23 cellular contexts compared by ENCODE assay signal in the genomic region with DNA sequence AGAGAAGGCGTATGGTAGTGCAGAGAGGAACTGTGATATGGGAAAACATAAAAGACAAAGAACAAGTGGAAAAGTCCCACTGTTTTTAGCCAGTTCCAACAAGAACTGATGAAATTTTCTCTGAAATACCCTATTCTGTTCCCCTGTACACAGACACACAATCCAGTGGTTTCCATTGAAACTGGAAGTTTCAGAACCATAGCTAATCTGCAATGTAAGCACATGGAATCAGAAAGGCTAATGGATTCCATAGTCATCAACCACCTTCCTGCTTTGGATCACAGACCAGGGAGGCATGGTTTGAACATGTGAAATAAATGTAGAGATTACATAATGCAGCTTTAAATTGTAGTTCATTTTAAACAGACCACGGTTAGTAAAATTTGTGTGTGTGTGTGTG.
A peak's percentile ranks its signal among the peaks of the same experiment; 100 is the strongest.
DNase-seq lines count a peak whose midpoint lies in the region; TF ChIP-seq lines count a peak whose summit lies in the region.
"Had no signal": no experiment of that assay in that cellular context is flagged by ENCODE, and none has a peak within 500 bp of the region (broad histone marks: within the 10 kb centered on the region; RNA-seq: fewer than 3 reads in every experiment).

No MANE protein-coding gene starts in this region.

- no peaks in the 10 kb centered on the region for H3K27me3 ChIP-seq in neural progenitor cell
- H3K27me3 ChIP-seq: BE2C; BLaER1 treated with 17β-estradiol and CSF1 and Interleukin-3, amounts not matched to agents 10 nM and 100 nM had no signal

- H3K9ac ChIP-seq in neural progenitor cell: no peak overlapping the region
- H3K9ac ChIP-seq: BLaER1 treated with 17β-estradiol and CSF1 and Interleukin-3, amounts not matched to agents 10 nM and 100 nM; GM23248 had no signal

- TF ChIP-seq CTCF in AG10803 (conservative IDR thresholded peaks at IDR 0.05; ENCODE audit: low read length): no peak
- TF ChIP-seq CTCF in astrocyte of the spinal cord (IDR thresholded peaks at IDR 0.05; ENCODE audit: low read depth, low read length): no peak
- no peak for TF ChIP-seq CTCF in neural progenitor cell (IDR thresholded peaks at IDR 0.05)

- in situ Hi-C loops in astrocyte of the spinal cord (cut with HindIII; ENCODE audit: low sequenced_read_pairs): no loop called here

- H3K27me3 Mint-ChIP-seq in neural progenitor cell (ENCODE audit: insufficient read depth, low read depth): no peaks in the 10 kb centered on the region
- H3K27me3 Mint-ChIP-seq: CD4-positive, alpha-beta T cell had no signal

- no peaks in the 10 kb centered on the region for H3K36me3 ChIP-seq in neural progenitor cell
- H3K36me3 ChIP-seq: BE2C; BLaER1 treated with 17β-estradiol and CSF1 and Interleukin-3, amounts not matched to agents 10 nM and 100 nM; HAP-1 had no signal

- H3K4me2 ChIP-seq in neural progenitor cell: no peak overlapping the region
- H3K4me2 ChIP-seq: BLaER1 treated with 17β-estradiol and CSF1 and Interleukin-3, amounts not matched to agents 10 nM and 100 nM had no signal

- no peak overlapping the region for H3K27ac ChIP-seq in neural progenitor cell
- H3K27ac ChIP-seq: 22Rv1; BLaER1 treated with 17β-estradiol and CSF1 and Interleukin-3, amounts not matched to agents 10 nM and 100 nM; GM23248 had no signal

- H3K79me2 ChIP-seq in neural progenitor cell (ENCODE audit: low read depth): no peaks in the 10 kb centered on the region

- peak overlapping the region; percentile 55 for H2AFZ ChIP-seq in neural progenitor cell (replicated peaks)
- H2AFZ ChIP-seq: GM23248 had no signal

- no peaks in the 10 kb centered on the region for H4K20me1 ChIP-seq in neural progenitor cell (ENCODE audit: low read depth)
- H4K20me1 ChIP-seq: BLaER1 treated with 17β-estradiol and CSF1 and Interleukin-3, amounts not matched to agents 10 nM and 100 nM had no signal

- peaks cover 11% of the 10 kb centered on the region for H3K4me1 ChIP-seq in neural progenitor cell
- H3K4me1 ChIP-seq: BE2C, HAP-1 had no signal

- H3K27ac Mint-ChIP-seq in neural progenitor cell: no peak overlapping the region
- H3K27ac Mint-ChIP-seq: CD14-positive monocyte; CD4-positive, alpha-beta T cell; CD8-positive, alpha-beta memory T cell; HFFc6 had no signal

- H3K36me3 Mint-ChIP-seq in neural progenitor cell: no peaks in the 10 kb centered on the region
- H3K36me3 Mint-ChIP-seq: CD14-positive monocyte; CD8-positive, alpha-beta memory T cell had no signal

- H3K9me3 ChIP-seq in neural progenitor cell (ENCODE audit: low read depth): no peaks in the 10 kb centered on the region
- H3K9me3 ChIP-seq: BE2C, HAP-1 had no signal

- H3K4me3 Mint-ChIP-seq in neural progenitor cell: no peak overlapping the region
- H3K4me3 Mint-ChIP-seq: CD14-positive monocyte; CD4-positive, alpha-beta T cell; CD8-positive, alpha-beta memory T cell; HFFc6 had no signal

- H3F3A ChIP-seq in neural progenitor cell (ENCODE audit: low read depth): no peaks in the 10 kb centered on the region

- no peak overlapping the region for H3K4me3 ChIP-seq in AG10803 (ENCODE audit: low read length)
- no peak overlapping the region for H3K4me3 ChIP-seq in astrocyte of the spinal cord (ENCODE audit: low read depth, low read length)
- H3K4me3 ChIP-seq in neural progenitor cell: no peak overlapping the region
- H3K4me3 ChIP-seq: BLaER1 treated with 17β-estradiol and CSF1 and Interleukin-3, amounts not matched to agents 10 nM and 100 nM; GM12878; GM23248; HAP-1 had no signal

- H3K4me1 Mint-ChIP-seq in neural progenitor cell: no peaks in the 10 kb centered on the region
- H3K4me1 Mint-ChIP-seq: CD14-positive monocyte; CD8-positive, alpha-beta memory T cell had no signal

- peak; percentile 41 for DNase-seq in AG10803 (ENCODE audit: low read depth)
- peak; percentile 55 for DNase-seq in RPMI7951 (ENCODE audit: low read depth)
- peak; percentile 58 for DNase-seq in astrocyte of the spinal cord (ENCODE audit: low read depth, low spot score)
- no peak for DNase-seq in neural progenitor cell (ENCODE audit: low spot score)
- DNase-seq in stimulated activated CD4-positive, alpha-beta T cell treated with anti-CD3 and anti-CD28 coated beads, Interleukin-4, amount 100 ng/mL, for 4 hours: no peak
- no peak for DNase-seq in Kasumi-1 (lab: John Stamatoyannopoulos, UW)
- DNase-seq in T1000 (lab: John Stamatoyannopoulos, UW): no peak
- DNase-seq in NCI-H1417 (lab: John Stamatoyannopoulos, UW): no peak
- DNase-seq: AML-193; BE2C; CD4-positive, alpha-beta T cell; CD8-positive, alpha-beta memory T cell; DMS 273 treated with DMSO at 0.1 percent for 48 hours; DMS79; EL; GDM1; GM23248; HFFc6 had no signal

- peaks cover 7% of the 10 kb centered on the region for H3K9me3 Mint-ChIP-seq in neural progenitor cell
- H3K9me3 Mint-ChIP-seq: CD8-positive, alpha-beta memory T cell; HFFc6 had no signal

Comparison
In these comparisons a context has a peak if more than half of its experiments do, and no peak if none do; other contexts are left out.
1. DNase-seq: peak in AG10803 (single experiment), RPMI7951 (single experiment) and astrocyte of the spinal cord (single experiment); none in neural progenitor cell (single experiment), stimulated activated CD4-positive, alpha-beta T cell treated with anti-CD3 and anti-CD28 coated beads, Interleukin-4, amount 100 ng/mL, for 4 hours (0 of 2), Kasumi-1 (0 of 2), T1000 (single experiment) and NCI-H1417 (0 of 3).